Comparison of ENCODE assay signal across 8 cellular contexts in genomic region chr2:109127556-109127955, GRCh38. TPM values are rescaled to one million over a fixed set of nuclear protein-coding genes. Genes with fewer than 3 reads are reported as not detected.
DNase-seq lines count a peak whose midpoint lies in the region; ATAC-seq and TF ChIP-seq lines count a peak whose summit lies in the region.

No MANE protein-coding gene starts in this region.

- peak overlapping the region; percentile 84 for H3K4me3 Mint-ChIP-seq in CD8-positive, alpha-beta T cell
- H3K4me3 Mint-ChIP-seq in chondrocyte (ENCODE audit: unreplicated experiment): peak overlapping the region; percentile 86

- H3K27ac Mint-ChIP-seq in CD8-positive, alpha-beta T cell: peak overlapping the region; percentile 66
- peak overlapping the region; percentile 77 for H3K27ac Mint-ChIP-seq in chondrocyte (ENCODE audit: unreplicated experiment)

- H4K20me1 ChIP-seq in KMS-11 (ENCODE audit: insufficient read depth) (no peaks in the 10 kb centered on the region), neural cell (ENCODE audit: insufficient read depth) (no peaks in the 10 kb centered on the region)

- CTCF ChIA-PET in CD8-positive, alpha-beta T cell (lab: Charles Lee): interaction anchor here (0.7 to 6.5 kb wide), 19 partner anchors 8 to 381 kb away, joined by 3 to 79 read pairs (median 4); partner anchors contain the start of gene EDAR

- no peaks in the 10 kb centered on the region for H3F3A ChIP-seq in neural cell (ENCODE audit: insufficient read depth, low read length, poor library complexity, severe bottlenecking)

- peaks cover 48% of the 10 kb centered on the region for H3K4me1 Mint-ChIP-seq in CD8-positive, alpha-beta T cell (ENCODE audit: low read depth)
- peaks cover 48% of the 10 kb centered on the region for H3K4me1 Mint-ChIP-seq in chondrocyte (ENCODE audit: low read depth)

- intact Hi-C loops in CD8-positive, alpha-beta T cell (cut with DNase I, micrococcal nuclease): loop anchor here (5.0 kb wide), 4 partner anchors 85 to 270 kb away; no protein-coding TSS in a partner anchor

- H3K9me2 ChIP-seq in neural cell (ENCODE audit: insufficient read depth, low read length): no peaks in the 10 kb centered on the region

- peak overlapping the region; percentile 47 for H3K27ac ChIP-seq in CD8-positive, alpha-beta T cell (ENCODE audit: low read depth, low read length)
- no peak overlapping the region for H3K27ac ChIP-seq in KMS-11
- no peak overlapping the region for H3K27ac ChIP-seq in neural cell (ENCODE audit: low read length)

- TF ChIP-seq CTCF in CD8-positive, alpha-beta T cell (IDR thresholded peaks at IDR 0.05): no peak
- TF ChIP-seq CTCF in KMS-11 (conservative IDR thresholded peaks at IDR 0.05; ENCODE audit: low read depth, low read length): no peak
- TF ChIP-seq CTCF in chondrocyte (IDR thresholded peaks at IDR 0.05): no peak
- no peak for TF ChIP-seq CTCF in neural cell (IDR thresholded peaks at IDR 0.05; ENCODE audit: poor library complexity, severe bottlenecking)

- POLR2A ChIA-PET in CD8-positive, alpha-beta T cell (lab: Charles Lee): interaction anchor here (1.1 to 6.2 kb wide), 2 partner anchors 96 to 170 kb away, joined by 5 to 38 read pairs; no protein-coding TSS in a partner anchor

- no peaks in the 10 kb centered on the region for H3K36me3 ChIP-seq in CD8-positive, alpha-beta T cell (ENCODE audit: insufficient read depth, low read length)
- H3K36me3 ChIP-seq in KMS-11 (ENCODE audit: insufficient read depth): no peaks in the 10 kb centered on the region
- H3K36me3 ChIP-seq in neural cell (ENCODE audit: insufficient read depth, low read length): no peaks in the 10 kb centered on the region

- TF ChIP-seq EP300 in neural cell (conservative IDR thresholded peaks at IDR 0.05; ENCODE audit: poor library complexity, severe bottlenecking): no peak

- H3K4me2 ChIP-seq in KMS-11 (peak overlapping the region; percentile 45), neural cell (ENCODE audit: low read length) (no peak overlapping the region)

- peaks cover 9% of the 10 kb centered on the region for H3K27me3 Mint-ChIP-seq in CD8-positive, alpha-beta T cell (ENCODE audit: low read depth)
- no peaks in the 10 kb centered on the region for H3K27me3 Mint-ChIP-seq in chondrocyte (ENCODE audit: low read depth)

- no peak for ATAC-seq in CD8-positive, alpha-beta T cell
- no peak for ATAC-seq in GM18502 (IDR thresholded peaks at IDR 0.05; ENCODE audit: poor library complexity, unreplicated experiment)

- no peaks in the 10 kb centered on the region for H3K9me3 Mint-ChIP-seq in CD8-positive, alpha-beta T cell
- H3K9me3 Mint-ChIP-seq in chondrocyte (ENCODE audit: low read depth): no peaks in the 10 kb centered on the region

- no peaks in the 10 kb centered on the region for H3K27me3 ChIP-seq in CD8-positive, alpha-beta T cell (ENCODE audit: insufficient read depth, low read length)
- no peaks in the 10 kb centered on the region for H3K27me3 ChIP-seq in KMS-11 (ENCODE audit: insufficient read depth, low read depth)
- peaks cover 40% of the 10 kb centered on the region for H3K27me3 ChIP-seq in neural cell (ENCODE audit: insufficient read depth, low read depth, low read length)

- DNase-seq in CD8-positive, alpha-beta T cell: no peak
- DNase-seq in chondrocyte (ENCODE audit: low spot score) (no peak), hippocampal formation (lab: John Stamatoyannopoulos, UW) (no peak), MV-4-11 (lab: John Stamatoyannopoulos, UW) (no peak), inferior parietal cortex (ENCODE audit: extremely low spot score) (no peak)

- H2AFZ ChIP-seq in KMS-11 (ENCODE audit: low read depth) (no peak overlapping the region), neural cell (ENCODE audit: low read depth, low read length) (no peak overlapping the region)

- no peak overlapping the region for H3K4me3 ChIP-seq in CD8-positive, alpha-beta T cell (ENCODE audit: low read depth, low read length)
- no peak overlapping the region for H3K4me3 ChIP-seq in KMS-11 (IDR thresholded peaks at IDR 0.05; ENCODE audit: insufficient read depth, low read depth, low read length)
- H3K4me3 ChIP-seq in neural cell (ENCODE audit: low read length): peak overlapping the region; percentile 81

- no peak for TF ChIP-seq RAD21 in neural cell (conservative IDR thresholded peaks at IDR 0.05)

- no peaks in the 10 kb centered on the region for H3K9me3 ChIP-seq in CD8-positive, alpha-beta T cell (ENCODE audit: low read length)
- H3K9me3 ChIP-seq in neural cell (ENCODE audit: low read length): no peaks in the 10 kb centered on the region

- H3K9ac ChIP-seq in KMS-11: no peak overlapping the region
- H3K9ac ChIP-seq in neural cell (ENCODE audit: low read length): no peak overlapping the region

- H3K4me1 ChIP-seq in CD8-positive, alpha-beta T cell (ENCODE audit: insufficient read depth, low read length): peaks cover 19% of the 10 kb centered on the region
- H3K4me1 ChIP-seq in KMS-11 (ENCODE audit: low read depth, poor library complexity, severe bottlenecking): no peaks in the 10 kb centered on the region

- peaks cover 4% of the 10 kb centered on the region for H3K36me3 Mint-ChIP-seq in CD8-positive, alpha-beta T cell
- H3K36me3 Mint-ChIP-seq in chondrocyte (ENCODE audit: low read depth): peaks cover 8% of the 10 kb centered on the region

- H3K79me2 ChIP-seq in KMS-11 (ENCODE audit: insufficient read depth, low read depth): peaks cover 3% of the 10 kb centered on the region; the same call in 1 of the 2 replicates
- H3K79me2 ChIP-seq in neural cell (replicated peaks; ENCODE audit: insufficient read depth, low read length): no peaks in the 10 kb centered on the region

TF ChIP-seq in neural cell, 6 proteins besides CTCF, POLR2A, EP300 and RAD21:
- TF ChIP-seq POLR2AphosphoS5 (IDR thresholded peaks at IDR 0.05): no peak
TF ChIP-seq in neural cell: peak in this region for 0.

RNA-seq across cellular contexts. Expression of gene SH3RF3, which starts 1.4 kb away (rescaled TPM):
- total RNA-seq in CD8-positive, alpha-beta T cell: 1 to 10 TPM; 6.3 to 6.4 TPM
- 58.8 to 66.2 TPM (median 59.5 TPM) in 3 replicates for total RNA-seq in chondrocyte
- 0.52 and 0.53 TPM in 2 replicates for polyA plus RNA-seq in neural cell
- 1.2 and 1.7 TPM in 2 replicates for polyA minus RNA-seq in neural cell
